In genomic region chr2:38428940-38429339, GRCh38 we compare ENCODE assay signal across 27 cellular contexts. TPM values are rescaled to one million over a fixed set of nuclear protein-coding genes. Genes with fewer than 3 reads are reported as not detected.
DNase-seq lines count a peak whose midpoint lies in the region; ATAC-seq and TF ChIP-seq lines count a peak whose summit lies in the region.
"Had no signal": no experiment of that assay in that cellular context is flagged by ENCODE, and none has a peak within 500 bp of the region (broad histone marks: within the 10 kb centered on the region; RNA-seq: fewer than 3 reads in every experiment).

No MANE protein-coding gene starts in this region.

- H3K27ac Mint-ChIP-seq in MCF 10A (ENCODE audit: low read depth, unreplicated experiment) = peak overlapping the region; percentile 13
- H3K27ac Mint-ChIP-seq: activated naive CD4-positive, alpha-beta T cell treated with anti-CD3 and anti-CD28 coated beads, Interleukin-2, amount 50 U/mL, for 24 hours; activated T-helper 2 cell treated with anti-CD3 and anti-CD28 coated beads, Interferon-gamma antibody, Interleukin-2, Interleukin-4, amounts not matched to agents 10 μg/mL and 5 μg/mL and 100 μg/mL, durations not matched to agents 14 hours and 24 hours and 36 hours; mesothelial cell of epicardium; T-helper 2 cell treated with Interferon-gamma antibody and Interleukin-4, amounts not matched to agents 5 μg/mL and 100 μg/mL, for 36 hours had no signal

- peaks cover 12% of the 10 kb centered on the region for H3K4me1 Mint-ChIP-seq in MCF 10A (ENCODE audit: insufficient read depth, unreplicated experiment)
- H3K4me1 Mint-ChIP-seq: activated naive CD4-positive, alpha-beta T cell treated with anti-CD3 and anti-CD28 coated beads, Interleukin-2, amount 50 U/mL, for 24 hours had no signal

- peaks cover 16% of the 10 kb centered on the region for H3K4me1 ChIP-seq in mammary epithelial cell (ENCODE audit: insufficient read depth, low read length)
- H3K4me1 ChIP-seq in thyroid gland = peaks cover 37 to 42% of the 10 kb centered on the region in 2 donors
- H3K4me1 ChIP-seq: BLaER1 treated with 17β-estradiol and CSF1 and Interleukin-3, amounts not matched to agents 10 nM and 100 nM; Peyer's patch; prostate gland had no signal

- DNase-seq in MCF 10A (ENCODE audit: unreplicated experiment) = no peak
- no peak for DNase-seq in mammary epithelial cell
- DNase-seq in fibroblast of gingiva (ENCODE audit: low read depth) = peak; percentile 42
- no peak for DNase-seq in left ventricle myocardium superior
- DNase-seq in thyroid gland = no peak
- no peak for DNase-seq in H4 (ENCODE audit: low spot score)
- DNase-seq: activated CD4-positive, alpha-beta T cell treated with anti-CD3 and anti-CD28 coated beads for 4 hours; amygdala; caudate nucleus; dorsolateral prefrontal cortex; head of caudate nucleus; NCI-H1436; Peyer's patch; SIG-M5; stimulated activated naive CD4-positive, alpha-beta T cell treated with Interleukin-2 at 50 U/mL for 16 hours had no signal

- CTCF ChIA-PET in MCF 10A (lab: Yijun Ruan, JAX) (interaction anchor here (2.7 kb wide), 1 partner anchor 79 kb away, joined by 6 read pairs; no protein-coding TSS in a partner anchor), mammary epithelial cell (lab: Charles Lee; ENCODE audit: low non-redundant PET) (interaction anchor here (0.6 kb wide), 1 partner anchor 11 kb away, joined by 8 read pairs; no protein-coding TSS in a partner anchor)

- dilution Hi-C loops in mammary epithelial cell (cut with HindIII; ENCODE audit: low sequenced_read_pairs) = no loop called here

- H3K4me2 ChIP-seq in mammary epithelial cell (ENCODE audit: insufficient read depth, low read depth, low read length) = no peak overlapping the region
- H3K4me2 ChIP-seq: BLaER1 treated with 17β-estradiol and CSF1 and Interleukin-3, amounts not matched to agents 10 nM and 100 nM; KMS-11 had no signal

- H2AFZ ChIP-seq in mammary epithelial cell (ENCODE audit: low read depth, low read length) = no peak overlapping the region

- H3K4me3 ChIP-seq in mammary epithelial cell (replicated peaks in 1 of 3; ENCODE audit: insufficient read depth in 1 of 3, low read depth in 2 of 3, low read length in 3 of 3) (no peak overlapping the region), thyroid gland (replicated peaks in 1 of 3) (no peak overlapping the region)
- H3K4me3 ChIP-seq: BLaER1 treated with 17β-estradiol and CSF1 and Interleukin-3, amounts not matched to agents 10 nM and 100 nM; dorsolateral prefrontal cortex; GM12878; Peyer's patch; prostate gland had no signal

- H3K36me3 Mint-ChIP-seq in MCF 10A (ENCODE audit: insufficient read depth, unreplicated experiment) = no peaks in the 10 kb centered on the region
- H3K36me3 Mint-ChIP-seq: activated naive CD4-positive, alpha-beta T cell treated with anti-CD3 and anti-CD28 coated beads, Interleukin-2, amount 50 U/mL, for 24 hours; mesothelial cell of epicardium had no signal

- no peaks in the 10 kb centered on the region for H3K79me2 ChIP-seq in mammary epithelial cell (ENCODE audit: insufficient read depth, low read length)

- no peaks in the 10 kb centered on the region for H3K27me3 ChIP-seq in mammary epithelial cell (ENCODE audit: insufficient read depth, low read length)
- H3K27me3 ChIP-seq in thyroid gland = no peaks in the 10 kb centered on the region
- H3K27me3 ChIP-seq: BLaER1 treated with 17β-estradiol and CSF1 and Interleukin-3, amounts not matched to agents 10 nM and 100 nM; Peyer's patch had no signal

- H3K9ac ChIP-seq in mammary epithelial cell (ENCODE audit: insufficient read depth, low read length) = no peak overlapping the region
- H3K9ac ChIP-seq: BLaER1 treated with 17β-estradiol and CSF1 and Interleukin-3, amounts not matched to agents 10 nM and 100 nM; KMS-11 had no signal

- no peak overlapping the region for H3K4me3 Mint-ChIP-seq in MCF 10A (ENCODE audit: unreplicated experiment)
- H3K4me3 Mint-ChIP-seq: activated naive CD4-positive, alpha-beta T cell treated with anti-CD3 and anti-CD28 coated beads, Interleukin-2, amount 50 U/mL, for 24 hours; mesothelial cell of epicardium; T-helper 2 cell treated with Interferon-gamma antibody and Interleukin-4, amounts not matched to agents 5 μg/mL and 100 μg/mL, for 36 hours had no signal

- no peaks in the 10 kb centered on the region for H3K27me3 Mint-ChIP-seq in MCF 10A (ENCODE audit: insufficient read depth, unreplicated experiment)
- H3K27me3 Mint-ChIP-seq: activated naive CD4-positive, alpha-beta T cell treated with anti-CD3 and anti-CD28 coated beads, Interleukin-2, amount 50 U/mL, for 24 hours had no signal

- BruUV-seq in MCF 10A (replicated peaks; lab: Mats Ljungman, UMichigan) (no TSS peak), mammary epithelial cell (replicated peaks; lab: Mats Ljungman, UMichigan) (no TSS peak)

- ATAC-seq in left ventricle myocardium superior (peak; percentile 78), GM21825 (IDR thresholded peaks at IDR 0.05; ENCODE audit: unreplicated experiment) (no peak), HG03280 (IDR thresholded peaks at IDR 0.05; ENCODE audit: unreplicated experiment) (no peak)
- ATAC-seq: GM12878 had no signal

- TF ChIP-seq POLR2A in thyroid gland (IDR thresholded peaks at IDR 0.05) = no peak

- no peaks in the 10 kb centered on the region for H3K9me3 Mint-ChIP-seq in MCF 10A (ENCODE audit: unreplicated experiment)
- H3K9me3 Mint-ChIP-seq: activated naive CD4-positive, alpha-beta T cell treated with anti-CD3 and anti-CD28 coated beads, Interleukin-2, amount 50 U/mL, for 24 hours; activated T-helper 2 cell treated with anti-CD3 and anti-CD28 coated beads, Interferon-gamma antibody, Interleukin-2, Interleukin-4, amounts not matched to agents 10 μg/mL and 5 μg/mL and 100 μg/mL, durations not matched to agents 14 hours and 24 hours and 36 hours; T-helper 2 cell treated with Interferon-gamma antibody and Interleukin-4, amounts not matched to agents 5 μg/mL and 100 μg/mL, for 36 hours had no signal

- in situ Hi-C loops in mammary epithelial cell (cut with MboI; ENCODE audit: low sequenced_read_pairs in 2 of 2) = no loop called here

- TF ChIP-seq CTCF in MCF 10A (IDR thresholded peaks at IDR 0.05; ENCODE audit: unreplicated experiment) = no peak
- TF ChIP-seq CTCF in mammary epithelial cell (conservative IDR thresholded peaks at IDR 0.05 in 1 of 2, IDR thresholded peaks at IDR 0.05 in 1 of 2; ENCODE audit: extremely low read depth in 1 of 2, insufficient read depth in 1 of 2, low read depth in 1 of 2, low read length in 2 of 2) = no peak
- TF ChIP-seq CTCF in thyroid gland (IDR thresholded peaks at IDR 0.05) = no peak

- H4K20me1 ChIP-seq in mammary epithelial cell (ENCODE audit: insufficient read depth, low read length) = no peaks in the 10 kb centered on the region
- H4K20me1 ChIP-seq: BLaER1 treated with 17β-estradiol and CSF1 and Interleukin-3, amounts not matched to agents 10 nM and 100 nM had no signal

- intact Hi-C loops in MCF 10A (cut with micrococcal nuclease) = no loop called here
- intact Hi-C loops in mammary epithelial cell (cut with micrococcal nuclease) = no loop called here
- intact Hi-C loops in left ventricle myocardium superior (cut with micrococcal nuclease) = no loop called here
- intact Hi-C loops in thyroid gland (cut with DNase I) = no loop called here

- H3K36me3 ChIP-seq in mammary epithelial cell (ENCODE audit: insufficient read depth, low read length) (no peaks in the 10 kb centered on the region), thyroid gland (no peaks in the 10 kb centered on the region)
- H3K36me3 ChIP-seq: BLaER1 treated with 17β-estradiol and CSF1 and Interleukin-3, amounts not matched to agents 10 nM and 100 nM; Peyer's patch; prostate gland had no signal

- POLR2A ChIA-PET in MCF 10A (lab: Yijun Ruan, JAX) = no interaction called here

- H3K9me3 ChIP-seq in mammary epithelial cell (replicated peaks; ENCODE audit: insufficient read depth, low read length) (no peaks in the 10 kb centered on the region), thyroid gland (no peaks in the 10 kb centered on the region)
- H3K9me3 ChIP-seq: BLaER1 treated with 17β-estradiol and CSF1 and Interleukin-3, amounts not matched to agents 10 nM and 100 nM; Peyer's patch; prostate gland had no signal

- H3K27ac ChIP-seq in mammary epithelial cell (ENCODE audit: insufficient read depth, low read depth, low read length) (no peak overlapping the region), thyroid gland (peak overlapping the region; percentile 68 to 73 (median 72))
- H3K27ac ChIP-seq: 22Rv1; BLaER1 treated with 17β-estradiol and CSF1 and Interleukin-3, amounts not matched to agents 10 nM and 100 nM; HL-60; KMS-11; Peyer's patch; prostate gland had no signal

- WGBS in mammary epithelial cell (ENCODE audit: low coverage, missing lambda C conversion rate) = 56% methylated on average over 5 of the region's 5 CpGs
- WGBS in thyroid gland, 2 donors = 17 to 28% methylated on average over 5 of the region's 5 CpGs

RNA-seq across cellular contexts. Expression of gene ATL2, which starts 51.9 kb away (rescaled TPM):
- 54.2 and 61.3 TPM in 2 replicates for total RNA-seq in MCF 10A (2022)
- total RNA-seq in mammary epithelial cell = 10 to 100 TPM; 72.9 to 89.9 TPM
- polyA plus RNA-seq in mammary epithelial cell = 42.8 TPM
- 23.7 TPM for polyA minus RNA-seq in mammary epithelial cell
- total RNA-seq in left ventricle myocardium superior = 28.2 TPM
- total RNA-seq in thyroid gland = 100 to 1,000 TPM; 126 to 267 (median 146) TPM
- total RNA-seq in H4 (2014; rRNA removed; shearing (Covaris generic)) = 68.0 and 68.3 TPM in 2 replicates
